Comparison of ENCODE assay signal across 13 cellular contexts in genomic region chr12:110615171-110615570, GRCh38. TPM values are rescaled to one million over a fixed set of nuclear protein-coding genes. Genes with fewer than 3 reads are reported as not detected.
DNase-seq lines count a peak whose midpoint lies in the region; ATAC-seq, FAIRE-seq and TF ChIP-seq lines count a peak whose summit lies in the region.
"Had no signal": no experiment of that assay in that cellular context is flagged by ENCODE, and none has a peak within 500 bp of the region (broad histone marks: within the 10 kb centered on the region; RNA-seq: fewer than 3 reads in every experiment).

No MANE protein-coding gene starts in this region.

- no TSS peak for BruUV-seq in HepG2 (replicated peaks; lab: Mats Ljungman, UMichigan)
- no TSS peak for BruUV-seq in PC-3 (replicated peaks; lab: Mats Ljungman, UMichigan)

- ATAC-seq in HepG2: no peak
- no peak for ATAC-seq in right lobe of liver
- no peak for ATAC-seq in PC-3
- peak in 1 of 2 donors; percentile 26 for ATAC-seq in stimulated activated naive B cell treated with anti-CD40 and anti-IgM and Interleukin-4, amounts not matched to agents 10 μg/mL and 1 μg/mL and 100 μg/mL, for 72 hours (replicated peaks)
- no peak for ATAC-seq in gastrocnemius medialis
- ATAC-seq in GM18873 (IDR thresholded peaks at IDR 0.05; ENCODE audit: low FRiP score, unreplicated experiment): no peak
- ATAC-seq: effector memory CD8-positive, alpha-beta T cell had no signal

- no peak for TF ChIP-seq POLR2A in HepG2 (IDR thresholded peaks at IDR 0.05; ENCODE audit: insufficient read depth in 1 of 2, low read depth in 2 of 2, low read length in 2 of 2)
- no peak for TF ChIP-seq POLR2A in right lobe of liver (IDR thresholded peaks at IDR 0.05)
- no peak for TF ChIP-seq POLR2A in gastrocnemius medialis (IDR thresholded peaks at IDR 0.05)

- H3K27ac ChIP-seq in HepG2 (ENCODE audit: extremely low read length, insufficient read depth, low read length) (no peak overlapping the region), right lobe of liver (no peak overlapping the region), PC-3 (ENCODE audit: low read length) (no peak overlapping the region), gastrocnemius medialis (peak overlapping the region in 1 of 4 donors; percentile 79)
- H3K27ac ChIP-seq: breast epithelium had no signal

- H3K4me1 ChIP-seq in HepG2 (ENCODE audit: insufficient read depth, low read length) (peaks cover 10% of the 10 kb centered on the region), right lobe of liver (peaks cover 0 to 6% (median 3%) of the 10 kb centered on the region in 4 donors), PC-3 (ENCODE audit: insufficient read depth, low read length) (peaks cover 9% of the 10 kb centered on the region), gastrocnemius medialis (peaks cover 10 to 12% of the 10 kb centered on the region in 2 donors)

- H3K36me3 Mint-ChIP-seq in stimulated activated naive B cell treated with anti-CD40 and anti-IgM and Interleukin-4, amounts not matched to agents 10 μg/mL and 1 μg/mL and 100 μg/mL, for 72 hours: peaks cover 6 to 10% of the 10 kb centered on the region in 2 donors

- H3F3A ChIP-seq in PC-3 (ENCODE audit: low read length, unreplicated experiment): no peaks in the 10 kb centered on the region

- no peaks in the 10 kb centered on the region for H3K9me2 ChIP-seq in PC-3 (replicated peaks; ENCODE audit: low read length)

- POLR2A ChIA-PET in HepG2 (lab: Yijun Ruan, JAX): no interaction called here
- POLR2A ChIA-PET in PC-3 (lab: Charles Lee; ENCODE audit: unreplicated experiment): no interaction called here

- FAIRE-seq in HepG2 (lab: Jason Lieb, UNC): no peak

- H3K36me3 ChIP-seq in HepG2 (replicated peaks in 1 of 2; ENCODE audit: control insufficient read depth in 1 of 2, insufficient read depth in 2 of 2, low read length in 2 of 2): no peaks in the 10 kb centered on the region
- H3K36me3 ChIP-seq in right lobe of liver: no peaks in the 10 kb centered on the region
- no peaks in the 10 kb centered on the region for H3K36me3 ChIP-seq in PC-3 (ENCODE audit: low read depth, low read length)
- no peaks in the 10 kb centered on the region for H3K36me3 ChIP-seq in gastrocnemius medialis
- H3K36me3 ChIP-seq: breast epithelium had no signal

- no peak for TF ChIP-seq RAD21 in HepG2 (CRISPR knock-in tag; IDR thresholded peaks at IDR 0.05)

- intact Hi-C loops in HepG2 (cut with micrococcal nuclease; ENCODE audit: unreplicated experiment): no loop called here
- intact Hi-C loops in right lobe of liver (cut with DNase I): no loop called here
- intact Hi-C loops in PC-3 (cut with micrococcal nuclease): loop anchor here (2.0 kb wide), 1 partner anchor 84 kb away; no protein-coding TSS in a partner anchor
- intact Hi-C loops in gastrocnemius medialis (cut with DNase I; ENCODE audit: low total_unique reads): loop anchor here (2.0 to 10.0 kb wide), 2 partner anchors 146 to 270 kb away; partner anchors contain the start of genes FAM216A and GPN3

- in situ Hi-C loops in HepG2 (cut with HindIII; ENCODE audit: extremely low pct_ligation_motif_present, low pct_unique_long_range_greater_than_20kb) (no loop called here), gastrocnemius medialis (cut with MboI; ENCODE audit: low sequenced_read_pairs in 4 of 4) (loop anchor here in 3 of 4 donors (10.0 kb wide), 2 partner anchors 80 to 270 kb away; no protein-coding TSS in a partner anchor)

- CTCF ChIA-PET in HepG2 (lab: Yijun Ruan, JAX; ENCODE audit: low intra/inter-chr PET ratio, low total read pairs) (no interaction called here), PC-3 (lab: Charles Lee) (no interaction called here)

- H4K20me1 ChIP-seq in HepG2 (ENCODE audit: insufficient read depth, low read length): no peaks in the 10 kb centered on the region
- no peaks in the 10 kb centered on the region for H4K20me1 ChIP-seq in PC-3 (ENCODE audit: low read length)

- 90% methylated on average over 8 of the region's 8 CpGs for WGBS in HepG2 (ENCODE audit: low lambda C conversion rate)
- 87% methylated on average over 8 of the region's 8 CpGs for WGBS in right lobe of liver (ENCODE audit: insufficient coverage, low coverage, low lambda C conversion rate, missing lambda C conversion rate)

- H3K4me3 ChIP-seq in HepG2 (replicated peaks in 1 of 3; ENCODE audit: insufficient read depth in 1 of 3, low read depth in 2 of 3, low read length in 3 of 3) (no peak overlapping the region), right lobe of liver (no peak overlapping the region), PC-3 (ENCODE audit: low read length) (no peak overlapping the region; the same call in 1 of the 2 replicates), epithelial cell of proximal tubule (ENCODE audit: low read depth, low read length) (peak overlapping the region; percentile 97), gastrocnemius medialis (no peak overlapping the region)

- DNase-seq in HepG2 (ENCODE audit: low spot score) (no peak), right lobe of liver (no peak), PC-3 (no peak), epithelial cell of proximal tubule (ENCODE audit: low read depth) (no peak), NCI-H2171 treated with DMSO at 0.1 percent for 48 hours (lab: John Stamatoyannopoulos, UW) (no peak), gastrocnemius medialis (no peak)
- DNase-seq in stimulated activated naive B cell treated with anti-CD40 and anti-IgM and Interleukin-4, amounts not matched to agents 10 μg/mL and 1 μg/mL and 100 μg/mL, for 72 hours: no peak
- DNase-seq: activated effector memory CD4-positive, alpha-beta T cell treated with anti-CD3 and anti-CD28 coated beads, Interleukin-2, amount 50 U/mL, for 16 hours; effector memory CD8-positive, alpha-beta T cell; MV-4-11; stimulated activated naive CD4-positive, alpha-beta T cell had no signal

- peaks cover 22 to 78% of the 10 kb centered on the region in 2 donors for H3K4me1 Mint-ChIP-seq in stimulated activated naive B cell treated with anti-CD40 and anti-IgM and Interleukin-4, amounts not matched to agents 10 μg/mL and 1 μg/mL and 100 μg/mL, for 72 hours

- H3K27ac Mint-ChIP-seq in stimulated activated naive B cell treated with anti-CD40 and anti-IgM and Interleukin-4, amounts not matched to agents 10 μg/mL and 1 μg/mL and 100 μg/mL, for 72 hours: peak overlapping the region; percentile 96

- no peaks in the 10 kb centered on the region for H3K27me3 Mint-ChIP-seq in stimulated activated naive B cell treated with anti-CD40 and anti-IgM and Interleukin-4, amounts not matched to agents 10 μg/mL and 1 μg/mL and 100 μg/mL, for 72 hours
- H3K27me3 Mint-ChIP-seq: effector memory CD8-positive, alpha-beta T cell had no signal

- TF ChIP-seq EP300 in HepG2 (IDR thresholded peaks at IDR 0.05; ENCODE audit: low read depth in 2 of 2, low read length in 2 of 2) (no peak), HepG2 (CRISPR knock-in tag; IDR thresholded peaks at IDR 0.05; ENCODE audit: borderline replicate concordance) (no peak)

- H3K9ac ChIP-seq in HepG2 (ENCODE audit: insufficient read depth, low read depth, low read length) (no peak overlapping the region), PC-3 (ENCODE audit: low read length) (no peak overlapping the region)

- TF ChIP-seq CTCF in HepG2 (CRISPR knock-in tag; IDR thresholded peaks at IDR 0.05) (no peak), right lobe of liver (IDR thresholded peaks at IDR 0.05) (no peak), PC-3 (conservative IDR thresholded peaks at IDR 0.05; ENCODE audit: low read depth, low read length) (no peak), epithelial cell of proximal tubule (conservative IDR thresholded peaks at IDR 0.05; ENCODE audit: low read depth, low read length) (no peak), gastrocnemius medialis (IDR thresholded peaks at IDR 0.05 in 4 of 5, conservative IDR thresholded peaks at IDR 0.05 in 1 of 5) (no peak)

- no peaks in the 10 kb centered on the region for H3K9me3 Mint-ChIP-seq in stimulated activated naive B cell treated with anti-CD40 and anti-IgM and Interleukin-4, amounts not matched to agents 10 μg/mL and 1 μg/mL and 100 μg/mL, for 72 hours
- H3K9me3 Mint-ChIP-seq: effector memory CD8-positive, alpha-beta T cell had no signal

- H3K4me3 Mint-ChIP-seq in stimulated activated naive B cell treated with anti-CD40 and anti-IgM and Interleukin-4, amounts not matched to agents 10 μg/mL and 1 μg/mL and 100 μg/mL, for 72 hours: peak overlapping the region; percentile 57 to 71

- H3K27me3 ChIP-seq in HepG2 (ENCODE audit: control insufficient read depth in 1 of 2, insufficient read depth in 2 of 2, low read length in 2 of 2) (no peaks in the 10 kb centered on the region; a peak in 1 of 5 replicates), right lobe of liver (no peaks in the 10 kb centered on the region), PC-3 (ENCODE audit: low read length) (no peaks in the 10 kb centered on the region), gastrocnemius medialis (no peaks in the 10 kb centered on the region)
- H3K27me3 ChIP-seq: breast epithelium had no signal

- H2AFZ ChIP-seq in HepG2 (ENCODE audit: low read length) (no peak overlapping the region), PC-3 (ENCODE audit: low read length) (no peak overlapping the region)

- no peaks in the 10 kb centered on the region for H3K79me2 ChIP-seq in HepG2 (ENCODE audit: insufficient read depth, low read length)
- H3K79me2 ChIP-seq in PC-3 (ENCODE audit: low read length): peaks cover 8% of the 10 kb centered on the region

- 0 out of 2 replicates have a peak overlapping the region, but pooled peaks have one; percentile 74 for H3K4me2 ChIP-seq in HepG2 (ENCODE audit: low read depth, low read length)
- H3K4me2 ChIP-seq in PC-3 (ENCODE audit: low read length): peak overlapping the region; percentile 98; the same call in 1 of the 2 replicates

- H3K9me3 ChIP-seq in HepG2 (ENCODE audit: low read length): no peaks in the 10 kb centered on the region
- H3K9me3 ChIP-seq in right lobe of liver: no peaks in the 10 kb centered on the region
- no peaks in the 10 kb centered on the region for H3K9me3 ChIP-seq in PC-3 (ENCODE audit: low read length)
- H3K9me3 ChIP-seq in gastrocnemius medialis: no peaks in the 10 kb centered on the region
- H3K9me3 ChIP-seq: breast epithelium had no signal

RNA-seq across cellular contexts. Expression of gene TCTN1, which starts 1.2 kb away (rescaled TPM):
- total RNA-seq in HepG2 (2016; rRNA removed; fragmentation: Illumina TruSeq; extraction: Trizol) (8.9 and 16.0 TPM in 2 replicates), right lobe of liver (10 to 100 TPM in 4 of 6 experiments, 1 to 10 TPM in 2; 9.6 to 17.0 (median 10.8) TPM), PC-3 (2014; rRNA removed) (40.0 and 40.6 TPM in 2 replicates), epithelial cell of proximal tubule (11.4 and 15.3 TPM in 2 replicates), gastrocnemius medialis (10 to 100 TPM in 3 of 4 donors, 1 to 10 TPM in 1; 4.7 to 30.8 (median 22.7) TPM)
- total RNA-seq in HepG2 (2016; cell fraction: cytosol; rRNA removed; fragmentation: Illumina TruSeq; extraction: Trizol; ENCODE audit: low read depth): 9.2 and 12.3 TPM in 2 replicates
- 6.9 and 17.5 TPM in 2 replicates for total RNA-seq in HepG2 (2016; cell fraction: insoluble cytoplasmic fraction; rRNA removed; fragmentation: Illumina TruSeq; extraction: Trizol)
- 15.4 and 17.4 TPM in 2 replicates for total RNA-seq in HepG2 (2016; cell fraction: membrane; rRNA removed; fragmentation: Illumina TruSeq; extraction: Trizol)
- 22.8 and 24.9 TPM in 2 replicates for total RNA-seq in HepG2 (2016; cell fraction: nucleus; rRNA removed; fragmentation: Illumina TruSeq; extraction: Trizol)
- 13.3 and 13.6 TPM in 2 replicates for polyA plus RNA-seq in HepG2 (2011; rRNA removed)
- 6.7 and 7.7 TPM in 2 replicates for polyA plus RNA-seq in HepG2 (2011; cell fraction: cytosol; rRNA removed)
- 23.4 and 26.4 TPM in 2 replicates for polyA plus RNA-seq in HepG2 (2011; cell fraction: nucleus; rRNA removed)
- polyA plus RNA-seq in HepG2 (2012): 9.0 and 11.5 TPM in 2 replicates
- 9.0 and 13.4 TPM in 2 replicates for polyA plus RNA-seq in HepG2 (2016; cell fraction: cytosol; fragmentation: Illumina TruSeq; extraction: Trizol; ENCODE audit: low read depth)
- polyA plus RNA-seq in HepG2 (2016; cell fraction: insoluble cytoplasmic fraction; fragmentation: Illumina TruSeq; extraction: Trizol; ENCODE audit: low read depth): 7.3 and 7.9 TPM in 2 replicates
- polyA plus RNA-seq in HepG2 (2016; cell fraction: membrane; fragmentation: Illumina TruSeq; extraction: Trizol; ENCODE audit: low read depth): 14.0 and 14.1 TPM in 2 replicates
- 38.7 and 42.7 TPM in 2 replicates for polyA plus RNA-seq in HepG2 (2016; cell fraction: nucleus; fragmentation: Illumina TruSeq; extraction: Trizol; ENCODE audit: insufficient read depth, low read depth)
- polyA minus RNA-seq in HepG2 (2011; rRNA and poly(A)+ RNA removed; ENCODE audit: low replicate concordance): 15.1 and 25.2 TPM in 2 replicates
- 3.6 and 5.3 TPM in 2 replicates for polyA minus RNA-seq in HepG2 (2011; cell fraction: cytosol; rRNA and poly(A)+ RNA removed)
- polyA minus RNA-seq in HepG2 (2011; cell fraction: nucleus; rRNA and poly(A)+ RNA removed): 13.9 and 19.4 TPM in 2 replicates

RNA-seq across cellular contexts. Expression of gene PPTC7, which starts 32.1 kb away (rescaled TPM):
- 4.8 and 8.5 TPM in 2 replicates for total RNA-seq in HepG2 (2016; rRNA removed; fragmentation: Illumina TruSeq; extraction: Trizol)
- total RNA-seq in HepG2 (2016; cell fraction: cytosol; rRNA removed; fragmentation: Illumina TruSeq; extraction: Trizol; ENCODE audit: low read depth): 1.6 and 1.9 TPM in 2 replicates
- 4.2 and 8.0 TPM in 2 replicates for total RNA-seq in HepG2 (2016; cell fraction: insoluble cytoplasmic fraction; rRNA removed; fragmentation: Illumina TruSeq; extraction: Trizol)
- 6.4 and 7.5 TPM in 2 replicates for total RNA-seq in HepG2 (2016; cell fraction: membrane; rRNA removed; fragmentation: Illumina TruSeq; extraction: Trizol)
- 12.1 and 12.8 TPM in 2 replicates for total RNA-seq in HepG2 (2016; cell fraction: nucleus; rRNA removed; fragmentation: Illumina TruSeq; extraction: Trizol)
- polyA plus RNA-seq in HepG2 (2011; rRNA removed): 10.6 and 12.3 TPM in 2 replicates
- polyA plus RNA-seq in HepG2 (2011; cell fraction: cytosol; rRNA removed): 5.4 and 8.1 TPM in 2 replicates
- polyA plus RNA-seq in HepG2 (2011; cell fraction: nucleus; rRNA removed): 6.7 and 6.8 TPM in 2 replicates
- 10.9 and 11.6 TPM in 2 replicates for polyA plus RNA-seq in HepG2 (2012)
- 0.76 and 0.94 TPM in 2 replicates for polyA plus RNA-seq in HepG2 (2016; cell fraction: cytosol; fragmentation: Illumina TruSeq; extraction: Trizol; ENCODE audit: low read depth)
- polyA plus RNA-seq in HepG2 (2016; cell fraction: insoluble cytoplasmic fraction; fragmentation: Illumina TruSeq; extraction: Trizol; ENCODE audit: low read depth): 18.5 and 19.8 TPM in 2 replicates
- 5.2 and 6.2 TPM in 2 replicates for polyA plus RNA-seq in HepG2 (2016; cell fraction: membrane; fragmentation: Illumina TruSeq; extraction: Trizol; ENCODE audit: low read depth)
- polyA plus RNA-seq in HepG2 (2016; cell fraction: nucleus; fragmentation: Illumina TruSeq; extraction: Trizol; ENCODE audit: insufficient read depth, low read depth): 20.2 and 21.2 TPM in 2 replicates
- polyA minus RNA-seq in HepG2 (2011; rRNA and poly(A)+ RNA removed; ENCODE audit: low replicate concordance): 44.4 and 46.8 TPM in 2 replicates
- 10.9 and 11.6 TPM in 2 replicates for polyA minus RNA-seq in HepG2 (2011; cell fraction: cytosol; rRNA and poly(A)+ RNA removed)
- polyA minus RNA-seq in HepG2 (2011; cell fraction: nucleus; rRNA and poly(A)+ RNA removed): 23.0 and 23.1 TPM in 2 replicates
- total RNA-seq in right lobe of liver: 10 to 100 TPM in 5 of 6 experiments, 1 to 10 TPM in 1; 6.3 to 15.0 (median 11.5) TPM
- total RNA-seq in PC-3 (2014; rRNA removed): 9.0 and 16.0 TPM in 2 replicates
- 6.2 and 6.9 TPM in 2 replicates for total RNA-seq in epithelial cell of proximal tubule
- 10 to 100 TPM; 27.6 to 85.8 (median 58.4) TPM for total RNA-seq in gastrocnemius medialis

Comparison
In these comparisons a context has a peak if more than half of its experiments do, and no peak if none do; other contexts are left out.
1. intact Hi-C loops: an anchor here in PC-3 (2.0 kb wide) and gastrocnemius medialis (2.0 to 10.0 kb wide); none called in HepG2 and right lobe of liver.